15 cellular contexts compared by ENCODE assay signal in the genomic region with DNA sequence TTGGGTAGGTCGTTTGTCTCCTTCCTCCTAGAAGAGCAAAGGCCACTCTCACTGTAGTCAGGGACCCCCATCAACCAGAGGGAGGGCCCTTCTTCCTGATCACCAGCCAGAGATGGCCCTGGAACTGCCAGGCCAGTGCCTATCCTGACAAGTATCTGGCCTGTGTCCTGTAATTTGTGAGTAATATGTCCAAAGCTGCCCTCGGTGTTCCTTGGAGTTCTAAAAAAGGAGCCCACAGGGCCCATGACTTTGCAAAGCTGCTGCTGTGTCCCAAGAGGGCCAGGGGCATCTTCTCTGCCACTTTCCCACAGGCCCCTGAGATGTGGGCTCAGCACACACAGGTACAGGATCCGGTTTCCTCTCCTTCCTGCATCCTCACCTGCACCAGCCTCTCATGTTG.
A peak's percentile ranks its signal among the peaks of the same experiment; 100 is the strongest.
DNase-seq lines count a peak whose midpoint lies in the region; ATAC-seq, FAIRE-seq and TF ChIP-seq lines count a peak whose summit lies in the region.
"Had no signal": no experiment of that assay in that cellular context is flagged by ENCODE, and none has a peak within 500 bp of the region (broad histone marks: within the 10 kb centered on the region; RNA-seq: fewer than 3 reads in every experiment).

No MANE protein-coding gene starts in this region.

- H3K14ac ChIP-seq in H1 (ENCODE audit: insufficient read length) = no peak overlapping the region

- no peak overlapping the region for H2BK120ac ChIP-seq in H1 (replicated peaks; ENCODE audit: low read depth, low read length)

- H3K79me1 ChIP-seq in H1 (ENCODE audit: low read depth, low read length) = no peaks in the 10 kb centered on the region

- no peak overlapping the region for H3K56ac ChIP-seq in H1 (replicated peaks; ENCODE audit: insufficient read length, low read depth, low read length)

- no peak overlapping the region for H3K4ac ChIP-seq in H1 (replicated peaks; ENCODE audit: insufficient read length, low read depth, low read length)

- H3K23ac ChIP-seq in H1 (ENCODE audit: insufficient read length) = no peak overlapping the region

- 79% methylated on average over 2 of the region's 3 CpGs; no CpG with 5 or more reads in 1 of the 2 experiments for WGBS in H1 (ENCODE audit: extremely low coverage in 1 of 2, insufficient coverage in 1 of 2, insufficient read length in 1 of 2, insufficient replicate concordance in 2 of 2, low coverage in 1 of 2, low lambda C conversion rate in 2 of 2, missing lambda C conversion rate in 1 of 2), 2 experiments
- 58 to 67% methylated on average over 3 of the region's 3 CpGs for WGBS in GM23248 (ENCODE audit: low coverage in 1 of 2, low lambda C conversion rate in 2 of 2, missing lambda C conversion rate in 2 of 2), 2 experiments

- no peak overlapping the region for H3K18ac ChIP-seq in H1 (ENCODE audit: extremely low read depth, low read length)

- in situ Hi-C loops in gastrocnemius medialis (cut with MboI; ENCODE audit: low sequenced_read_pairs in 4 of 4) = no loop called here
- in situ Hi-C loops in GM23248 (cut with MboI) = no loop called here

- no peak overlapping the region for H4K91ac ChIP-seq in H1 (replicated peaks; ENCODE audit: insufficient read length, low read length)

- no peak for TF ChIP-seq RAD21 in H1 (IDR thresholded peaks at IDR 0.05 in 1 of 2, conservative IDR thresholded peaks at IDR 0.05 in 1 of 2; ENCODE audit: low read depth in 2 of 2, low read length in 2 of 2)

- H3K9me2 ChIP-seq in GM23248 (ENCODE audit: insufficient read depth) = no peaks in the 10 kb centered on the region

- H2BK15ac ChIP-seq in H1 (ENCODE audit: low read length) = no peak overlapping the region

- H3K23me2 ChIP-seq in H1 (ENCODE audit: low read depth, low read length) = no peaks in the 10 kb centered on the region; the same call in 1 of the 2 replicates

- H3K4me1 ChIP-seq in BLaER1 treated with 17β-estradiol and CSF1 and Interleukin-3, amounts not matched to agents 10 nM and 100 nM = peaks cover 56 to 77% (median 74%) of the 10 kb centered on the region in 10 experiments
- H3K4me1 ChIP-seq in H1 (replicated peaks in 1 of 4; ENCODE audit: control insufficient read depth in 3 of 4, insufficient read depth in 4 of 4, low read length in 3 of 4) = peaks cover 0 to 4% (median 0%) of the 10 kb centered on the region in 4 experiments; a peak in 3 of 7 replicates
- peaks cover 6 to 18% of the 10 kb centered on the region in 2 donors for H3K4me1 ChIP-seq in gastrocnemius medialis
- H3K4me1 ChIP-seq in GM23248 (ENCODE audit: insufficient read depth) = no peaks in the 10 kb centered on the region
- H3K4me1 ChIP-seq: Caco-2 had no signal

- peak; percentile 71 for DNase-seq in NCI-H510A (lab: John Stamatoyannopoulos, UW)
- DNase-seq in NCI-H510A treated with DMSO at 0.1 percent for 48 hours (lab: John Stamatoyannopoulos, UW) = no peak
- no peak for DNase-seq in H1 (ENCODE audit: low read depth in 1 of 2, low spot score in 2 of 2)
- peak; percentile 36 to 48 for DNase-seq in gastrocnemius medialis
- no peak for DNase-seq in GM23248
- no peak for DNase-seq in HPDE6-E6E7 (ENCODE audit: extremely low spot score)
- DNase-seq in GM12891 (ENCODE audit: insufficient read length, low spot score) = no peak
- DNase-seq: Caco-2; CD8-positive, alpha-beta T cell; DND-41; GDM1 had no signal

- no peak overlapping the region for H2AFZ ChIP-seq in H1 (ENCODE audit: low read length)
- H2AFZ ChIP-seq in GM23248 = no peak overlapping the region

- H4K20me1 ChIP-seq in BLaER1 treated with 17β-estradiol and CSF1 and Interleukin-3, amounts not matched to agents 10 nM and 100 nM = peaks cover 31 to 100% (median 93%) of the 10 kb centered on the region in 11 experiments; a peak in 20 of 22 replicates
- H4K20me1 ChIP-seq in H1 (replicated peaks in 1 of 2; ENCODE audit: control insufficient read depth in 1 of 2, insufficient read depth in 2 of 2, low read length in 2 of 2) = no peaks in the 10 kb centered on the region
- H4K20me1 ChIP-seq in GM23248 (ENCODE audit: insufficient read depth) = no peaks in the 10 kb centered on the region

- H2AK5ac ChIP-seq in H1 (ENCODE audit: low read depth, low read length) = no peak overlapping the region

- no peak overlapping the region for H2BK20ac ChIP-seq in H1 (ENCODE audit: low read length)

- H4K8ac ChIP-seq in H1 (ENCODE audit: extremely low read depth, insufficient read depth, low read length) = peak overlapping the region; percentile 70; the same call in 1 of the 2 replicates

- no peak overlapping the region for H2BK5ac ChIP-seq in H1 (ENCODE audit: low read depth, low read length)

- ATAC-seq in gastrocnemius medialis = peak; percentile 83 to 97
- ATAC-seq: CD8-positive, alpha-beta T cell; K562 had no signal

- no peaks in the 10 kb centered on the region for H3K9me3 ChIP-seq in BLaER1 treated with 17β-estradiol and CSF1 and Interleukin-3, amounts not matched to agents 10 nM and 100 nM (replicated peaks in 1 of 11)
- H3K9me3 ChIP-seq in H1 (ENCODE audit: insufficient read depth in 2 of 2, low read depth in 1 of 2, low read length in 1 of 2) = no peaks in the 10 kb centered on the region
- H3K9me3 ChIP-seq in gastrocnemius medialis = no peaks in the 10 kb centered on the region
- H3K9me3 ChIP-seq in GM23248 (ENCODE audit: low read depth) = no peaks in the 10 kb centered on the region
- H3K9me3 ChIP-seq: Caco-2 had no signal

- FAIRE-seq in H1 (lab: Jason Lieb, UNC) = no peak
- FAIRE-seq in GM12891 (lab: Jason Lieb, UNC) = no peak
- FAIRE-seq: H54, K562 had no signal

- no peak overlapping the region for H3K4me3 ChIP-seq in BLaER1 treated with 17β-estradiol and CSF1 and Interleukin-3, amounts not matched to agents 10 nM and 100 nM
- H3K4me3 ChIP-seq in H1 (ENCODE audit: extremely low read depth in 1 of 4, insufficient read depth in 2 of 4, low read depth in 3 of 4, low read length in 4 of 4) = no peak overlapping the region
- H3K4me3 ChIP-seq in gastrocnemius medialis = no peak overlapping the region
- H3K4me3 ChIP-seq in GM23248 = no peak overlapping the region
- H3K4me3 ChIP-seq: K562 had no signal

- no peaks in the 10 kb centered on the region for H3F3A ChIP-seq in GM23248 (ENCODE audit: insufficient read depth)

- TF ChIP-seq POLR2A in H1 (IDR thresholded peaks at IDR 0.05; ENCODE audit: control extremely low read depth in 1 of 2, low read depth in 2 of 2, low read length in 2 of 2) = no peak
- no peak for TF ChIP-seq POLR2A in gastrocnemius medialis (IDR thresholded peaks at IDR 0.05)
- TF ChIP-seq POLR2A in GM12891 (IDR thresholded peaks at IDR 0.05; ENCODE audit: low read depth, low read length) = no peak

- H3K36me3 ChIP-seq in BLaER1 treated with 17β-estradiol and CSF1 and Interleukin-3, amounts not matched to agents 10 nM and 100 nM = peaks cover 0 to 82% (median 51%) of the 10 kb centered on the region in 11 experiments; a peak in 20 of 22 replicates
- H3K36me3 ChIP-seq in H1 (ENCODE audit: control insufficient read depth in 2 of 4, insufficient read depth in 4 of 4, low read length in 3 of 4) = no peaks in the 10 kb centered on the region
- no peaks in the 10 kb centered on the region for H3K36me3 ChIP-seq in gastrocnemius medialis
- H3K36me3 ChIP-seq in GM23248 (ENCODE audit: low read depth) = no peaks in the 10 kb centered on the region

- H3K9ac ChIP-seq in BLaER1 treated with 17β-estradiol and CSF1 and Interleukin-3, amounts not matched to agents 10 nM and 100 nM = no peak overlapping the region
- no peak overlapping the region for H3K9ac ChIP-seq in H1 (replicated peaks in 1 of 4; ENCODE audit: extremely low read depth in 1 of 4, low read depth in 3 of 4, low read length in 3 of 4)
- H3K9ac ChIP-seq in GM23248 = no peak overlapping the region

- no peaks in the 10 kb centered on the region for H3K27me3 ChIP-seq in BLaER1 treated with 17β-estradiol and CSF1 and Interleukin-3, amounts not matched to agents 10 nM and 100 nM
- H3K27me3 ChIP-seq in H1 (replicated peaks in 1 of 4; ENCODE audit: control insufficient read depth in 3 of 4, extremely low read depth in 1 of 4, insufficient read depth in 3 of 4, low read length in 3 of 4) (no peaks in the 10 kb centered on the region), gastrocnemius medialis (no peaks in the 10 kb centered on the region), GM23248 (replicated peaks; ENCODE audit: insufficient read depth) (no peaks in the 10 kb centered on the region)

- H3K27ac ChIP-seq in BLaER1 treated with 17β-estradiol and CSF1 and Interleukin-3, amounts not matched to agents 10 nM and 100 nM = no peak overlapping the region
- H3K27ac ChIP-seq in H1 (ENCODE audit: low read depth, low read length) (no peak overlapping the region), gastrocnemius medialis (peak overlapping the region in 2 of 4 donors; percentile 14 to 78), GM23248 (no peak overlapping the region)
- H3K27ac ChIP-seq: HL-60 had no signal

- intact Hi-C loops in gastrocnemius medialis (cut with DNase I; ENCODE audit: low total_unique reads) = no loop called here

- H3K4me2 ChIP-seq in BLaER1 treated with 17β-estradiol and CSF1 and Interleukin-3, amounts not matched to agents 10 nM and 100 nM = peak overlapping the region; percentile 76 to 95 (median 88)
- H3K4me2 ChIP-seq in H1 (ENCODE audit: insufficient read depth in 1 of 2, low read depth in 2 of 2, low read length in 2 of 2) (no peak overlapping the region), GM23248 (ENCODE audit: unreplicated experiment) (no peak overlapping the region)

- no peak overlapping the region for H2BK12ac ChIP-seq in H1 (ENCODE audit: low read depth, low read length)

- H4K5ac ChIP-seq in H1 (ENCODE audit: insufficient read length, low read depth, low read length) = no peak overlapping the region

- TF ChIP-seq CTCF in H1 (IDR thresholded peaks at IDR 0.05; ENCODE audit: control extremely low read depth in 1 of 3, insufficient read depth in 1 of 3, low read depth in 1 of 3, low read length in 3 of 3) (no peak), gastrocnemius medialis (IDR thresholded peaks at IDR 0.05 in 4 of 5, conservative IDR thresholded peaks at IDR 0.05 in 1 of 5) (no peak)

- CTCF ChIA-PET in H1 (lab: Charles Lee; ENCODE audit: partially characterized antibody) = interaction anchor here (1.2 to 1.3 kb wide), 2 partner anchors 8 to 215 kb away, joined by 3 read pairs; no protein-coding TSS in a partner anchor

- no peak for TF ChIP-seq EP300 in H1 (IDR thresholded peaks at IDR 0.05; ENCODE audit: borderline replicate concordance in 1 of 2, low read depth in 2 of 2, low read length in 2 of 2)

- POLR2A ChIA-PET in H1 (lab: Charles Lee; ENCODE audit: partially characterized antibody) = no interaction called here

- H3K79me2 ChIP-seq in H1 (ENCODE audit: control insufficient read depth in 1 of 2, insufficient read depth in 2 of 2, low read length in 2 of 2) (no peaks in the 10 kb centered on the region), GM23248 (ENCODE audit: insufficient read depth) (no peaks in the 10 kb centered on the region)

TF ChIP-seq in H1, 55 proteins besides CTCF, POLR2A, EP300 and RAD21 (continues in another document):
- TF ChIP-seq KDM1A (IDR thresholded peaks at IDR 0.05; ENCODE audit: borderline replicate concordance, low read length) (no peak), KDM5A (IDR thresholded peaks at IDR 0.05; ENCODE audit: low read length) (no peak)

TF ChIP-seq in GM12891, 5 proteins besides CTCF, POLR2A, EP300 and RAD21:
- TF ChIP-seq POLR2AphosphoS5 (IDR thresholded peaks at IDR 0.05; ENCODE audit: low read depth, low read length) (no peak), TAF1 (IDR thresholded peaks at IDR 0.05; ENCODE audit: low read depth, low read length) (no peak), PAX5 (IDR thresholded peaks at IDR 0.05; ENCODE audit: insufficient read depth, low read length, severe bottlenecking) (no peak)

Comparison
In these comparisons a context has a peak if more than half of its experiments do, and no peak if none do; other contexts are left out.
1. DNase-seq: peak in NCI-H510A (single experiment) and gastrocnemius medialis (2 of 2); none in NCI-H510A treated with DMSO at 0.1 percent for 48 hours (single experiment), H1 (0 of 2), GM23248 (single experiment), HPDE6-E6E7 (single experiment) and GM12891 (single experiment).
2. H3K4me2 ChIP-seq: peak in BLaER1 treated with 17β-estradiol and CSF1 and Interleukin-3, amounts not matched to agents 10 nM and 100 nM (11 of 11); none in H1 (0 of 2) and GM23248 (single experiment).